ENCODE assay signal across 8 cellular contexts in the genomic region with DNA sequence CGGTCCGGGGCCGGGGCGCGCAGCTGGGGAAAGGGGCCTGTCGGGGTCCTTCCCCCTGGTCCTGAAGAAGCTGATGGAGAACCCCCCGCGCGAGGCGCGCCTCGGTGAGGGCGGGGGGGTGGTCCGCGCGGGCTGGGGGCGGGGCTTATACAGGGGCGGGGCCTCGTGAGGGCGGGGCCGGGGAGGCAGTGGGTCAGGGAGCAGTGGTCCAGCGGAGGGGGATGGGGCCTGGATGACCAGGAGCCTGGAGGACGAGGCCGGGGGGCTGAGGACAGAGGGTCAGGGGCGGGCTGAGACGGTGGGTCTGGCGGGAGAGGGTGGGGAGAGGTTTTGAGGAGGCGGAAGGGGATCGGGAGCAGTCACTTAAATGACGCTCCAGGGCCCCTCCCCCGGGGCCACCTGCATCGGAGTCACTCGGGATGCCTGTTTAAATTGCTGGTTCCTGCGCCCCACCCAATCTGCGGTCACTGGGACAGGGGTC. TPM values are rescaled to one million over a fixed set of nuclear protein-coding genes. Genes with fewer than 3 reads are reported as not detected.
DNase-seq lines count a peak whose midpoint lies in the region; ATAC-seq and TF ChIP-seq lines count a peak whose summit lies in the region.

No MANE protein-coding gene starts in this region.

- H2AFZ ChIP-seq in ACC112 (ENCODE audit: low read length, unreplicated experiment) = peak overlapping the region; percentile 81

- DNase-seq in SK-N-MC (ENCODE audit: low read depth, low spot score) = no peak
- peak; percentile 77 for DNase-seq in left ventricle myocardium inferior
- peak; percentile 80 for DNase-seq in putamen (ENCODE audit: low spot score)
- DNase-seq in NCI-H1048 (lab: John Stamatoyannopoulos, UW) = no peak

- H3K9me3 ChIP-seq in SK-N-MC (ENCODE audit: low read depth, low read length) (no peaks in the 10 kb centered on the region), left ventricle myocardium inferior (replicated peaks) (no peaks in the 10 kb centered on the region)

- 0 to 1% (median 0%) methylated on average over 20 to 32 of the region's 35 CpGs for WGBS in adipose tissue, 3 donors

- no peaks in the 10 kb centered on the region for H3K79me2 ChIP-seq in ACC112 (ENCODE audit: control insufficient read depth, insufficient read depth, low read length, unreplicated experiment)

- H3K27me3 ChIP-seq in ACC112 (ENCODE audit: insufficient read depth, low read length) (no peaks in the 10 kb centered on the region), left ventricle myocardium inferior (ENCODE audit: low read depth) (no peaks in the 10 kb centered on the region)

- peak; percentile 0 for TF ChIP-seq POLR2A in GM18526 (IDR thresholded peaks at IDR 0.05; ENCODE audit: extremely low read depth, insufficient read length)

- H3K4me1 ChIP-seq in ACC112 (ENCODE audit: control insufficient read depth, insufficient read depth, low read length, unreplicated experiment) (peaks cover 7% of the 10 kb centered on the region), left ventricle myocardium inferior (peaks cover 35% of the 10 kb centered on the region)

- peak; percentile 23 for ATAC-seq in HG03103 (IDR thresholded peaks at IDR 0.05; ENCODE audit: low read depth, unreplicated experiment)

- H3K4me3 ChIP-seq in ACC112 (ENCODE audit: low read depth, low read length) (peak overlapping the region; percentile 89), SK-N-MC (peak overlapping the region; percentile 85), left ventricle myocardium inferior (peak overlapping the region; percentile 95)

- peak overlapping the region; percentile 96 for H3K27ac ChIP-seq in ACC112 (ENCODE audit: low read depth, low read length)
- peak overlapping the region; percentile 93 for H3K27ac ChIP-seq in SK-N-MC
- peak overlapping the region; percentile 51 for H3K27ac ChIP-seq in adipose tissue (ENCODE audit: low read depth, low read length)
- H3K27ac ChIP-seq in left ventricle myocardium inferior (replicated peaks) = peak overlapping the region; percentile 100

- intact Hi-C loops in left ventricle myocardium inferior (cut with micrococcal nuclease) = no loop called here

- peak overlapping the region; percentile 84 for H3K9ac ChIP-seq in SK-N-MC (ENCODE audit: insufficient read length)

- no peak for TF ChIP-seq CTCF in left ventricle myocardium inferior (IDR thresholded peaks at IDR 0.05; ENCODE audit: borderline replicate concordance)

- H3K36me3 ChIP-seq in ACC112 (ENCODE audit: insufficient read depth, low read length) (no peaks in the 10 kb centered on the region), SK-N-MC (ENCODE audit: insufficient read depth, low read length) (no peaks in the 10 kb centered on the region; the same call in 1 of the 2 replicates), left ventricle myocardium inferior (peaks cover 3% of the 10 kb centered on the region)

RNA-seq across cellular contexts. Expression of gene TEF, which starts 0.4 kb away (rescaled TPM):
- polyA plus RNA-seq in adipose tissue = 10 to 100 TPM in 2 of 3 donors, 1 to 10 TPM in 1; 9.9 to 19.0 (median 15.9) TPM
- 20.1 TPM for total RNA-seq in left ventricle myocardium inferior

Comparison
In these comparisons a context has a peak if more than half of its experiments do, and no peak if none do; other contexts are left out.
1. DNase-seq: peak in left ventricle myocardium inferior (single experiment) and putamen (single experiment); none in SK-N-MC (single experiment) and NCI-H1048 (single experiment).
2. Peak in every context shown above with its lines, with median percentiles within 50 percentile points of each other: H3K27ac ChIP-seq and H3K4me3 ChIP-seq.